ENCODE assay signal across 9 cellular contexts in the genomic region with DNA sequence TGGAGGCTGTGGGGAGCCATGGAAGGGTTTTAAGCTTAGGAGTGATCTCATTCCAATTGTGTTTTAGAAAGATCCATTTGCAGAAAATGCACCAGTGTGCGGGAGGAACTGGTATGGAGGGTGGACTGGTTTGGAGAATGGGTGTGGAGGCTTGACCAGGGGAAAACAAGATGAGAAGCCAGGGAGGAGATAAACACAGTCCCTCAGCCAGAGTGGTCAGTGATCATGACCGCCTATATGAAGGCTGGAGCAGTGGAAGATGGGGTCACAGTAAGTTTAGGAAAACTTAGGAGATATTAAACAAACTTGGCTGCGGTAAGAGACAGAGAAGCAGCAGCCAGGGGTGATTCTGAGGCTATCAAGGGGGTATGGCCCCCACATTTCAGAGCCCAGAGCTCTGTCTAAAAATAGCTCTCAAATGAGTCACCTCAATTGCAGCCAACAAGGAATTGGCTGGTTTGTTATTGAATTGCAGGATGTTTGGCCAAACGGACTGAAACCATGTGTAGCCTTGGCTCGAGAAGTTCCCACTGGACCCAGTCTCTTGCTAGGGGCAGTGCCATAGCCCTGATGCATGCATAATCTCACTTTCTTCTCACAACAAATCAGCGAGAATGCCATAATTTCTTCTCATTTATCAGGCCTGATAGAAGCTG.
DNase-seq lines count a peak whose midpoint lies in the region; ATAC-seq and TF ChIP-seq lines count a peak whose summit lies in the region.
"Had no signal": no experiment of that assay in that cellular context is flagged by ENCODE, and none has a peak within 500 bp of the region (broad histone marks: within the 10 kb centered on the region; RNA-seq: fewer than 3 reads in every experiment).

No MANE protein-coding gene starts in this region.

- DNase-seq in HS-5 (ENCODE audit: low read depth) (peak; percentile 10), cerebellar cortex (ENCODE audit: low spot score) (peak; percentile 17), left lung (no peak), stromal cell of bone marrow (ENCODE audit: low read depth) (peak; percentile 86), activated gamma-delta T cell treated with Interleukin-2 at 50 U/mL for 16 hours (no peak), NCI-H510A (lab: John Stamatoyannopoulos, UW) (no peak), COR-L47 (lab: John Stamatoyannopoulos, UW) (no peak)
- DNase-seq in activated naive CD4-positive, alpha-beta T cell treated with anti-CD3 and anti-CD28 coated beads, Interleukin-2, amount 50 U/mL, for 72 hours (ENCODE audit: low spot score in 2 of 2) = no peak
- DNase-seq: activated T-cell treated with anti-CD3 and anti-CD28 coated beads, Interleukin-2, amount 50 U/mL, for 72 hours had no signal

- ATAC-seq in left lung = peak; percentile 70
- no peak for ATAC-seq in activated naive CD4-positive, alpha-beta T cell treated with anti-CD3 and anti-CD28 coated beads, Interleukin-2, amount 50 U/mL, for 72 hours
- ATAC-seq: activated T-cell treated with anti-CD3 and anti-CD28 coated beads, Interleukin-2, amount 50 U/mL, for 72 hours had no signal

- H3K9me3 ChIP-seq in left lung = no peaks in the 10 kb centered on the region

- H3K27me3 ChIP-seq in left lung = no peaks in the 10 kb centered on the region

- H3K27ac ChIP-seq in left lung = no peak overlapping the region

- H3K4me1 ChIP-seq in left lung = no peaks in the 10 kb centered on the region

- intact Hi-C loops in left lung (cut with DNase I) = no loop called here

- no peaks in the 10 kb centered on the region for H3K9me3 Mint-ChIP-seq in activated naive CD4-positive, alpha-beta T cell treated with anti-CD3 and anti-CD28 coated beads, Interleukin-2, amount 50 U/mL, for 72 hours

- no peak overlapping the region for H3K4me3 ChIP-seq in left lung

- TF ChIP-seq CTCF in left lung (IDR thresholded peaks at IDR 0.05) = no peak

- H3K27ac Mint-ChIP-seq in activated naive CD4-positive, alpha-beta T cell treated with anti-CD3 and anti-CD28 coated beads, Interleukin-2, amount 50 U/mL, for 72 hours = no peak overlapping the region
- H3K27ac Mint-ChIP-seq: activated T-cell treated with anti-CD3 and anti-CD28 coated beads, Interleukin-2, amount 50 U/mL, for 72 hours had no signal

- H3K36me3 ChIP-seq in left lung = no peaks in the 10 kb centered on the region

- H3K36me3 Mint-ChIP-seq in activated naive CD4-positive, alpha-beta T cell treated with anti-CD3 and anti-CD28 coated beads, Interleukin-2, amount 50 U/mL, for 72 hours = no peaks in the 10 kb centered on the region

Comparison
In these comparisons a context has a peak if more than half of its experiments do, and no peak if none do; other contexts are left out.
1. DNase-seq: peak in HS-5 (single experiment), cerebellar cortex (single experiment) and stromal cell of bone marrow (single experiment); none in left lung (0 of 2), activated gamma-delta T cell treated with Interleukin-2 at 50 U/mL for 16 hours (single experiment), NCI-H510A (single experiment), COR-L47 (single experiment) and activated naive CD4-positive, alpha-beta T cell treated with anti-CD3 and anti-CD28 coated beads, Interleukin-2, amount 50 U/mL, for 72 hours (0 of 2).